8 cellular contexts compared by ENCODE assay signal in genomic region chr16:788399-789126, GRCh38. TPM values are rescaled to one million over a fixed set of nuclear protein-coding genes. Genes with fewer than 3 reads are reported as not detected.
DNase-seq lines count a peak whose midpoint lies in the region; ATAC-seq and TF ChIP-seq lines count a peak whose summit lies in the region.

CHTF18 (plus strand) TSS chr16:788620; CDS start chr16:788685, 65 bp downstream.

- H3K9me3 ChIP-seq in prostate gland, result no peaks in the 10 kb centered on the region

- DNase-seq in NCI-H1694 treated with DMSO at 0.1 percent for 48 hours (lab: John Stamatoyannopoulos, UW) (peak; percentile 72), anterior cingulate cortex (lab: John Stamatoyannopoulos, UW) (peak; percentile 31 to 94 (median 86)), left ventricle myocardium superior (peak; percentile 95), prostate gland (ENCODE audit: low spot score) (peak; percentile 91)

- 0% methylated on average over 17 of the region's 97 CpGs for WGBS in prostate gland
- WGBS in urinary bladder, result under 1% methylated on average over 97 of the region's 97 CpGs

- peak; percentile 71 for TF ChIP-seq POLR2A in GM15510 (IDR thresholded peaks at IDR 0.05; ENCODE audit: borderline replicate concordance, extremely low read depth, insufficient read length)
- TF ChIP-seq POLR2A in prostate gland (IDR thresholded peaks at IDR 0.05), result peak; percentile 17

- H3K4me3 ChIP-seq in prostate gland (peak within 1 kb of the TSS; percentile 91 to 99), urinary bladder (ENCODE audit: low read depth, low read length) (peak within 1 kb of the TSS; percentile 90)

- peaks cover 5% of the 10 kb centered on the region for H3K4me1 ChIP-seq in prostate gland (replicated peaks)
- no peaks in the 10 kb centered on the region for H3K4me1 ChIP-seq in urinary bladder (ENCODE audit: insufficient read depth)

- H3K36me3 ChIP-seq in prostate gland (no peaks in the 10 kb centered on the region), urinary bladder (ENCODE audit: insufficient read depth) (no peaks in the 10 kb centered on the region)

- H3K27me3 ChIP-seq in prostate gland (replicated peaks; ENCODE audit: insufficient read depth), result no peaks in the 10 kb centered on the region

- peak within 1 kb of the TSS; percentile 39 to 53 for H3K27ac ChIP-seq in prostate gland
- no peak within 1 kb of the TSS for H3K27ac ChIP-seq in urinary bladder (ENCODE audit: low read depth)

- no peak for TF ChIP-seq CTCF in prostate gland (IDR thresholded peaks at IDR 0.05)

- peak; percentile 84 for ATAC-seq in HG02885 (IDR thresholded peaks at IDR 0.05; ENCODE audit: poor library complexity, unreplicated experiment)
- ATAC-seq in left ventricle myocardium superior, result peak; percentile 94

- intact Hi-C loops in T-helper 2 cell treated with Interferon-gamma antibody and Interleukin-4, amounts not matched to agents 100 ng/mL and 5 ng/mL, for 36 hours (cut with micrococcal nuclease), result loop anchor here (1.0 kb wide), 2 partner anchors 19 to 47 kb away; no protein-coding TSS in a partner anchor
- intact Hi-C loops in left ventricle myocardium superior (cut with micrococcal nuclease) (no loop called here), prostate gland (cut with DNase I) (loop anchor here (5.0 kb wide), 1 partner anchor 76 kb away; no protein-coding TSS in a partner anchor)

RNA-seq across cellular contexts. Expression of gene CHTF18, which starts in this region (rescaled TPM):
- 97.4 and 101 TPM in 2 replicates for total RNA-seq in T-helper 2 cell treated with Interferon-gamma antibody and Interleukin-4, amounts not matched to agents 100 ng/mL and 5 ng/mL, for 36 hours
- total RNA-seq in left ventricle myocardium superior (6.6 TPM), prostate gland (10 to 100 TPM in 1 of 2 donors, 1 to 10 TPM in 1; 7.8 to 57.5 TPM), urinary bladder (8.6 TPM)
- 16.7 TPM for polyA plus RNA-seq in urinary bladder
